17 cellular contexts compared by ENCODE assay signal in genomic region chr10:47276071-47276470, GRCh38. TPM values are rescaled to one million over a fixed set of nuclear protein-coding genes. Genes with fewer than 3 reads are reported as not detected.
DNase-seq lines count a peak whose midpoint lies in the region; ATAC-seq, FAIRE-seq and TF ChIP-seq lines count a peak whose summit lies in the region.
"Had no signal": no experiment of that assay in that cellular context is flagged by ENCODE, and none has a peak within 500 bp of the region (broad histone marks: within the 10 kb centered on the region; RNA-seq: fewer than 3 reads in every experiment).

No MANE protein-coding gene starts in this region.

- no peak overlapping the region for H3K4me2 ChIP-seq in DND-41 (ENCODE audit: insufficient read depth, low read length)
- H3K4me2 ChIP-seq in K562 (ENCODE audit: insufficient read depth, low read length), result no peak overlapping the region
- H3K4me2 ChIP-seq in neuronal stem cell (ENCODE audit: insufficient read depth, low read length, poor library complexity, severe bottlenecking), result no peak overlapping the region

- DNase-seq in activated CD8-positive, alpha-beta T cell treated with anti-CD3 and anti-CD28 coated beads, Interleukin-2, amount 10 ng/mL, durations not matched to agents 7 days and 5 days, result no peak
- DNase-seq in activated CD8-positive, alpha-beta T cell treated with anti-CD3 and anti-CD28 coated beads for 36 hours, result no peak
- DNase-seq in DND-41, result no peak
- no peak for DNase-seq in K562 (ENCODE audit: extremely low read depth in 1 of 4, low spot score in 3 of 4)
- DNase-seq in neuronal stem cell (ENCODE audit: low spot score), result no peak
- no peak for DNase-seq in T-helper 9 cell
- DNase-seq in pancreas, result no peak
- DNase-seq: ACHN; CD4-positive, CD25-positive, alpha-beta regulatory T cell; DMS53; GM23248; H7 had no signal

- no peak overlapping the region for H2BK120ac ChIP-seq in neuronal stem cell (ENCODE audit: low read depth, low read length)

- H3K27ac ChIP-seq in DND-41 (ENCODE audit: low read length) (peak overlapping the region; percentile 86), K562 (ENCODE audit: extremely low read depth, low read depth, low read length) (no peak overlapping the region), neuronal stem cell (replicated peaks; ENCODE audit: low read length) (no peak overlapping the region), pancreas (no peak overlapping the region)
- H3K27ac ChIP-seq: GM23248 had no signal

- H4K8ac ChIP-seq in neuronal stem cell (ENCODE audit: low read depth, low read length), result no peak overlapping the region

- H4K91ac ChIP-seq in neuronal stem cell (ENCODE audit: low read depth, low read length, poor library complexity), result no peak overlapping the region

- intact Hi-C loops in activated CD8-positive, alpha-beta T cell treated with anti-CD3 and anti-CD28 coated beads for 36 hours (cut with micrococcal nuclease), result no loop called here
- intact Hi-C loops in K562 (cut with micrococcal nuclease) (no loop called here), pancreas (cut with DNase I) (no loop called here)

- WGBS in K562 (ENCODE audit: insufficient coverage, low coverage, missing lambda C conversion rate), result 0% methylated on average over 2 of the region's 2 CpGs
- no CpG with 5 or more reads among the region's 2 CpGs for WGBS in neuronal stem cell (ENCODE audit: extremely low coverage in 2 of 2, insufficient read length in 2 of 2, insufficient replicate concordance in 1 of 2), 2 donors
- 58 to 77% methylated on average over 2 of the region's 2 CpGs for WGBS in pancreas, 2 donors

- peak overlapping the region; percentile 20 for H2BK15ac ChIP-seq in neuronal stem cell (ENCODE audit: low read length)

- no peak overlapping the region for H3K14ac ChIP-seq in neuronal stem cell (ENCODE audit: low read length)

- no peaks in the 10 kb centered on the region for H3K27me3 Mint-ChIP-seq in activated CD8-positive, alpha-beta T cell treated with anti-CD3 and anti-CD28 coated beads, Interleukin-2, amount 10 ng/mL, durations not matched to agents 7 days and 5 days (ENCODE audit: low read depth)
- H3K27me3 Mint-ChIP-seq in activated CD8-positive, alpha-beta T cell treated with anti-CD3 and anti-CD28 coated beads for 36 hours, result no peaks in the 10 kb centered on the region
- H3K27me3 Mint-ChIP-seq: CD4-positive, CD25-positive, alpha-beta regulatory T cell had no signal

- H3K36me3 ChIP-seq in DND-41 (ENCODE audit: insufficient read depth, low read length) (no peaks in the 10 kb centered on the region), K562 (ENCODE audit: control insufficient read depth, insufficient read depth, low read length) (no peaks in the 10 kb centered on the region), neuronal stem cell (replicated peaks in 1 of 2; ENCODE audit: control insufficient read depth in 2 of 2, insufficient read depth in 2 of 2, low read length in 2 of 2) (no peaks in the 10 kb centered on the region), pancreas (no peaks in the 10 kb centered on the region)
- H3K36me3 ChIP-seq: BLaER1 treated with 17β-estradiol and CSF1 and Interleukin-3, amounts not matched to agents 10 nM and 100 nM had no signal

- BruUV-seq in K562 (replicated peaks; lab: Mats Ljungman, UMichigan), result no TSS peak

- no peak overlapping the region for H2BK12ac ChIP-seq in neuronal stem cell (ENCODE audit: low read length)

- H3K23ac ChIP-seq in neuronal stem cell (ENCODE audit: low read depth, low read length, poor library complexity), result no peak overlapping the region

- H3K9me3 ChIP-seq in DND-41 (ENCODE audit: insufficient read depth, low read length, severe bottlenecking), result no peaks in the 10 kb centered on the region
- no peaks in the 10 kb centered on the region for H3K9me3 ChIP-seq in K562 (replicated peaks; ENCODE audit: control insufficient read depth, insufficient read depth, low read depth, low read length)
- peaks cover 0 to 5% of the 10 kb centered on the region in 2 donors for H3K9me3 ChIP-seq in neuronal stem cell (replicated peaks in 1 of 2; ENCODE audit: control insufficient read depth in 2 of 2, insufficient read depth in 1 of 2, low read depth in 1 of 2, low read length in 2 of 2)
- H3K9me3 ChIP-seq in pancreas, result no peaks in the 10 kb centered on the region

- peaks cover 6% of the 10 kb centered on the region for H3K36me3 Mint-ChIP-seq in activated CD8-positive, alpha-beta T cell treated with anti-CD3 and anti-CD28 coated beads, Interleukin-2, amount 10 ng/mL, durations not matched to agents 7 days and 5 days (ENCODE audit: low read depth)
- H3K36me3 Mint-ChIP-seq in activated CD8-positive, alpha-beta T cell treated with anti-CD3 and anti-CD28 coated beads for 36 hours (ENCODE audit: low read depth), result peaks cover 1% of the 10 kb centered on the region

- no peak overlapping the region for H3K4me3 Mint-ChIP-seq in activated CD8-positive, alpha-beta T cell treated with anti-CD3 and anti-CD28 coated beads, Interleukin-2, amount 10 ng/mL, durations not matched to agents 7 days and 5 days
- H3K4me3 Mint-ChIP-seq in activated CD8-positive, alpha-beta T cell treated with anti-CD3 and anti-CD28 coated beads for 36 hours, result no peak overlapping the region
- H3K4me3 Mint-ChIP-seq: CD4-positive, CD25-positive, alpha-beta regulatory T cell; IgD-negative memory B cell had no signal

- no peak for TF ChIP-seq CTCF in activated CD8-positive, alpha-beta T cell treated with anti-CD3 and anti-CD28 coated beads for 36 hours (IDR thresholded peaks at IDR 0.05)
- TF ChIP-seq CTCF in DND-41 (IDR thresholded peaks at IDR 0.05; ENCODE audit: borderline replicate concordance, extremely low read depth, low read length, poor library complexity, severe bottlenecking) (no peak), K562 (IDR thresholded peaks at IDR 0.05 in 2 of 3, conservative IDR thresholded peaks at IDR 0.05 in 1 of 3; ENCODE audit: insufficient read depth in 2 of 3, low read depth in 1 of 3, low read length in 3 of 3) (no peak), pancreas (IDR thresholded peaks at IDR 0.05) (no peak)

- H3K18ac ChIP-seq in neuronal stem cell (ENCODE audit: low read length), result peak overlapping the region; percentile 53

- H3K9ac ChIP-seq in DND-41 (ENCODE audit: low read depth, low read length), result no peak overlapping the region
- no peak overlapping the region for H3K9ac ChIP-seq in K562 (ENCODE audit: insufficient read depth in 1 of 2, low read depth in 2 of 2, low read length in 2 of 2)
- H3K9ac ChIP-seq in neuronal stem cell (ENCODE audit: low read depth, low read length, poor library complexity), result no peak overlapping the region
- H3K9ac ChIP-seq: BLaER1 treated with 17β-estradiol and CSF1 and Interleukin-3, amounts not matched to agents 10 nM and 100 nM; GM23248 had no signal

- TF ChIP-seq RAD21 in K562 (CRISPR knock-in tag; conservative IDR thresholded peaks at IDR 0.05 in 1 of 2, IDR thresholded peaks at IDR 0.05 in 1 of 2), result no peak

- FAIRE-seq in K562 (lab: Jason Lieb, UNC) (no peak), pancreas (lab: Jason Lieb, UNC) (no peak)

- H3K9me3 Mint-ChIP-seq in activated CD8-positive, alpha-beta T cell treated with anti-CD3 and anti-CD28 coated beads, Interleukin-2, amount 10 ng/mL, durations not matched to agents 7 days and 5 days (ENCODE audit: insufficient read depth), result no peaks in the 10 kb centered on the region
- H3K9me3 Mint-ChIP-seq in activated CD8-positive, alpha-beta T cell treated with anti-CD3 and anti-CD28 coated beads for 36 hours, result peaks cover 6% of the 10 kb centered on the region

- TF ChIP-seq EP300 in K562 (IDR thresholded peaks at IDR 0.05; ENCODE audit: low read length), result no peak

- H2AFZ ChIP-seq in DND-41 (ENCODE audit: low read depth, low read length) (peak overlapping the region; percentile 10; the same call in 1 of the 2 replicates), K562 (ENCODE audit: low read depth, low read length) (peak overlapping the region; percentile 51), neuronal stem cell (ENCODE audit: low read length) (no peak overlapping the region)
- H2AFZ ChIP-seq: GM23248 had no signal

- CTCF ChIA-PET in activated CD8-positive, alpha-beta T cell treated with anti-CD3 and anti-CD28 coated beads, Interleukin-2, amount 10 ng/mL, durations not matched to agents 7 days and 5 days (lab: Charles Lee), result interaction anchor here (0.6 to 4.8 kb wide), 5 partner anchors 16 to 1605 kb away, joined by 3 to 21 read pairs (median 4); no protein-coding TSS in a partner anchor
- CTCF ChIA-PET in activated CD8-positive, alpha-beta T cell treated with anti-CD3 and anti-CD28 coated beads for 36 hours (lab: Charles Lee), result interaction anchor here (1.0 to 1.6 kb wide), 2 partner anchors 36 to 229 kb away, joined by 3 to 4 read pairs; no protein-coding TSS in a partner anchor
- CTCF ChIA-PET in K562 (lab: Yijun Ruan, JAX; ENCODE audit: low intra/inter-chr PET ratio), result no interaction called here

- no peak for TF ChIP-seq POLR2A in K562 (conservative IDR thresholded peaks at IDR 0.05)

- H4K20me1 ChIP-seq in DND-41 (ENCODE audit: insufficient read depth, low read length), result no peaks in the 10 kb centered on the region
- H4K20me1 ChIP-seq in K562 (replicated peaks; ENCODE audit: control insufficient read depth, insufficient read depth, low read length), result no peaks in the 10 kb centered on the region
- H4K20me1 ChIP-seq: BLaER1 treated with 17β-estradiol and CSF1 and Interleukin-3, amounts not matched to agents 10 nM and 100 nM had no signal

- no peak overlapping the region for H3K4ac ChIP-seq in neuronal stem cell (ENCODE audit: low read length)

- H3K27me3 ChIP-seq in DND-41 (ENCODE audit: insufficient read depth, low read length, poor library complexity) (no peaks in the 10 kb centered on the region), K562 (ENCODE audit: control insufficient read depth in 2 of 2, insufficient read depth in 2 of 2, low read length in 2 of 2) (peaks cover 0 to 27% of the 10 kb centered on the region in 2 experiments; a peak in 2 of 5 replicates), neuronal stem cell (ENCODE audit: control insufficient read depth in 3 of 3, insufficient read depth in 3 of 3, low read depth in 1 of 3, low read length in 3 of 3) (no peaks in the 10 kb centered on the region), pancreas (no peaks in the 10 kb centered on the region)

- in situ Hi-C loops in K562 (cut with MboI), result no loop called here

- peak overlapping the region; percentile 90 for H3K27ac Mint-ChIP-seq in activated CD8-positive, alpha-beta T cell treated with anti-CD3 and anti-CD28 coated beads, Interleukin-2, amount 10 ng/mL, durations not matched to agents 7 days and 5 days
- no peak overlapping the region for H3K27ac Mint-ChIP-seq in activated CD8-positive, alpha-beta T cell treated with anti-CD3 and anti-CD28 coated beads for 36 hours
- H3K27ac Mint-ChIP-seq: CD4-positive, CD25-positive, alpha-beta regulatory T cell; IgD-negative memory B cell had no signal

- H3K79me2 ChIP-seq in DND-41 (ENCODE audit: insufficient read depth, low read length), result no peaks in the 10 kb centered on the region
- H3K79me2 ChIP-seq in K562 (ENCODE audit: control insufficient read depth, insufficient read depth, low read length), result no peaks in the 10 kb centered on the region

- H3K4me3 ChIP-seq in DND-41 (ENCODE audit: low read depth in 1 of 2, low read length in 2 of 2) (no peak overlapping the region), K562 (no peak overlapping the region), neuronal stem cell (ENCODE audit: low read length in 2 of 2) (no peak overlapping the region), pancreas (no peak overlapping the region)
- H3K4me3 ChIP-seq: BLaER1 treated with 17β-estradiol and CSF1 and Interleukin-3, amounts not matched to agents 10 nM and 100 nM; GM23248 had no signal

- H3K9me1 ChIP-seq in K562 (ENCODE audit: control insufficient read depth, insufficient read depth, low read length), result no peaks in the 10 kb centered on the region

- no peak for ATAC-seq in activated CD8-positive, alpha-beta T cell treated with anti-CD3 and anti-CD28 coated beads, Interleukin-2, amount 10 ng/mL, durations not matched to agents 7 days and 5 days
- no peak for ATAC-seq in activated CD8-positive, alpha-beta T cell treated with anti-CD3 and anti-CD28 coated beads for 36 hours
- ATAC-seq in DND-41 (ENCODE audit: insufficient read depth, low read depth), result no peak
- no peak for ATAC-seq in K562
- ATAC-seq in pancreas, result no peak

- H3K79me1 ChIP-seq in neuronal stem cell (ENCODE audit: low read depth, low read length), result no peaks in the 10 kb centered on the region

- POLR2A ChIA-PET in activated CD8-positive, alpha-beta T cell treated with anti-CD3 and anti-CD28 coated beads, Interleukin-2, amount 10 ng/mL, durations not matched to agents 7 days and 5 days (lab: Charles Lee), result interaction anchor here (0.9 kb wide), 1 partner anchor 15 kb away, joined by 4 read pairs; no protein-coding TSS in a partner anchor
- POLR2A ChIA-PET in activated CD8-positive, alpha-beta T cell treated with anti-CD3 and anti-CD28 coated beads for 36 hours (lab: Charles Lee), result interaction anchor here (1.6 kb wide), 1 partner anchor 10 kb away, joined by 5 read pairs; no protein-coding TSS in a partner anchor
- POLR2A ChIA-PET in K562 (lab: Yijun Ruan, JAX), result interaction anchor here (0.9 to 1.4 kb wide), 2 partner anchors 11 to 79 kb away, joined by 4 read pairs; no protein-coding TSS in a partner anchor

- H2BK5ac ChIP-seq in neuronal stem cell (ENCODE audit: low read length), result peak overlapping the region; percentile 30

- peak overlapping the region; percentile 54 for H2AK5ac ChIP-seq in neuronal stem cell (ENCODE audit: low read depth, low read length)

- peaks cover 48% of the 10 kb centered on the region for H3K4me1 Mint-ChIP-seq in activated CD8-positive, alpha-beta T cell treated with anti-CD3 and anti-CD28 coated beads, Interleukin-2, amount 10 ng/mL, durations not matched to agents 7 days and 5 days (ENCODE audit: low read depth)
- peaks cover 23% of the 10 kb centered on the region for H3K4me1 Mint-ChIP-seq in activated CD8-positive, alpha-beta T cell treated with anti-CD3 and anti-CD28 coated beads for 36 hours (ENCODE audit: low read depth)

- H3K4me1 ChIP-seq in DND-41 (ENCODE audit: insufficient read depth, low read length) (peaks cover 36% of the 10 kb centered on the region), K562 (replicated peaks in 1 of 2; ENCODE audit: control insufficient read depth in 2 of 2, insufficient read depth in 2 of 2, low read length in 2 of 2) (peaks cover 0 to 5% of the 10 kb centered on the region in 2 experiments; a peak in 2 of 5 replicates), neuronal stem cell (ENCODE audit: control insufficient read depth in 2 of 2, insufficient read depth in 1 of 2, low read depth in 1 of 2, low read length in 2 of 2) (peaks cover 0 to 4% of the 10 kb centered on the region in 2 donors), pancreas (no peaks in the 10 kb centered on the region)

RNA-seq across cellular contexts. Expression of gene GDF10, which starts 23.9 kb away (rescaled TPM):
- total RNA-seq in activated CD8-positive, alpha-beta T cell treated with anti-CD3 and anti-CD28 coated beads, Interleukin-2, amount 10 ng/mL, durations not matched to agents 7 days and 5 days, result not detected
- total RNA-seq in activated CD8-positive, alpha-beta T cell treated with anti-CD3 and anti-CD28 coated beads for 36 hours, result 1 to 10 TPM; 1.4 to 1.5 TPM
- not detected in 2 replicates for total RNA-seq in K562 (2011; cell fraction: chromatin; rRNA removed; ENCODE audit: low replicate concordance)
- not detected in 2 replicates for total RNA-seq in K562 (2011; cell fraction: nucleolus; rRNA removed)
- total RNA-seq in K562 (2011; cell fraction: nucleoplasm; rRNA removed), result not detected in 2 replicates
- total RNA-seq in K562 (2014; rRNA removed) (not detected in 2 replicates), K562 (2014; rRNA removed; fragmentation: Illumina TruSeq; extraction: Trizol) (not detected in 2 replicates), K562 (2015; rRNA removed; fragmentation: Illumina TruSeq; extraction: Trizol) (not detected in 2 replicates), K562 (2021) (0.11 TPM in 1 of 2 replicates, not detected in the other), pancreas (10 to 100 TPM in 4 of 6 donors, 1 to 10 TPM in 2; 2.5 to 13.7 (median 12.3) TPM)
- polyA plus RNA-seq in K562 (2011; rRNA removed) (not detected in 2 replicates), K562 (2014; fragmentation: Illumina TruSeq; extraction: Trizol) (not detected in 2 replicates), K562 (2014; fragmentation: Nextera tagmentation; extraction: Ambion mirVana) (under 1 TPM; 0.03 to 0.20 TPM), K562 (2014; rRNA removed) (not detected in 2 replicates), pancreas (1 to 10 TPM; 2.0 to 4.5 TPM)
- not detected in 2 replicates for polyA plus RNA-seq in K562 (2011; cell fraction: cytosol; rRNA removed)
- polyA plus RNA-seq in K562 (2011; cell fraction: nucleus; rRNA removed), result not detected in 2 replicates
- polyA plus RNA-seq in K562 (2012), result 0.03 and 0.19 TPM in 2 replicates
- polyA minus RNA-seq in K562 (2011; rRNA and poly(A)+ RNA removed), result not detected in 2 replicates
- polyA minus RNA-seq in K562 (2011; cell fraction: cytosol; rRNA and poly(A)+ RNA removed), result not detected in 2 replicates
- not detected in 2 replicates for polyA minus RNA-seq in K562 (2011; cell fraction: nucleus; rRNA and poly(A)+ RNA removed)
- polyA plus RNA-seq in neuronal stem cell (2013, experiment 1 of 2), result 1.3 TPM
- 1.5 TPM for polyA plus RNA-seq in neuronal stem cell (2013, experiment 2 of 2)
- total RNA-seq: A172; CD4-positive, CD25-positive, alpha-beta regulatory T cell; H7; HT1080 had no signal
- polyA plus RNA-seq: CD4-positive, CD25-positive, alpha-beta regulatory T cell; IgD-negative memory B cell had no signal

RNA-seq across cellular contexts. Expression of gene GDF2, which starts 46.2 kb away (rescaled TPM):
- total RNA-seq in activated CD8-positive, alpha-beta T cell treated with anti-CD3 and anti-CD28 coated beads, Interleukin-2, amount 10 ng/mL, durations not matched to agents 7 days and 5 days, result not detected
- total RNA-seq in activated CD8-positive, alpha-beta T cell treated with anti-CD3 and anti-CD28 coated beads for 36 hours, result not detected
- 0.21 and 1.00 TPM in 2 replicates for total RNA-seq in K562 (2011; cell fraction: chromatin; rRNA removed; ENCODE audit: low replicate concordance)
- total RNA-seq in K562 (2011; cell fraction: nucleolus; rRNA removed), result 1.0 and 1.6 TPM in 2 replicates
- 0.38 and 1.0 TPM in 2 replicates for total RNA-seq in K562 (2011; cell fraction: nucleoplasm; rRNA removed)
- total RNA-seq in K562 (2014; rRNA removed) (0.54 and 0.69 TPM in 2 replicates), K562 (2014; rRNA removed; fragmentation: Illumina TruSeq; extraction: Trizol) (0.18 and 0.22 TPM in 2 replicates), K562 (2015; rRNA removed; fragmentation: Illumina TruSeq; extraction: Trizol) (0.57 and 0.58 TPM in 2 replicates), K562 (2021) (0.11 and 0.27 TPM in 2 replicates), pancreas (not detected)
- polyA plus RNA-seq in K562 (2011; rRNA removed) (0.08 TPM in 1 of 2 replicates, not detected in the other), K562 (2014; fragmentation: Illumina TruSeq; extraction: Trizol) (0.48 TPM in 2 replicates), K562 (2014; fragmentation: Nextera tagmentation; extraction: Ambion mirVana) (not detected), K562 (2014; rRNA removed) (0.27 and 0.54 TPM in 2 replicates), pancreas (not detected)
- 0.18 TPM in 1 of 2 replicates, not detected in the other for polyA plus RNA-seq in K562 (2011; cell fraction: cytosol; rRNA removed)
- 0.08 TPM in 1 of 2 replicates, not detected in the other for polyA plus RNA-seq in K562 (2011; cell fraction: nucleus; rRNA removed)
- polyA plus RNA-seq in K562 (2012), result 0.60 and 1.8 TPM in 2 replicates
- 0.09 and 0.14 TPM in 2 replicates for polyA minus RNA-seq in K562 (2011; rRNA and poly(A)+ RNA removed)
- not detected in 2 replicates for polyA minus RNA-seq in K562 (2011; cell fraction: cytosol; rRNA and poly(A)+ RNA removed)
- not detected in 2 replicates for polyA minus RNA-seq in K562 (2011; cell fraction: nucleus; rRNA and poly(A)+ RNA removed)
- polyA plus RNA-seq in neuronal stem cell (2013, experiment 1 of 2), result not detected
- not detected for polyA plus RNA-seq in neuronal stem cell (2013, experiment 2 of 2)
- total RNA-seq: A172; CD4-positive, CD25-positive, alpha-beta regulatory T cell; Daoy; GM23248; H7; HT1080 had no signal
- polyA plus RNA-seq: CD4-positive, CD25-positive, alpha-beta regulatory T cell; GM23248; IgD-negative memory B cell had no signal
